Comparison of ENCODE assay signal across 8 cellular contexts in the genomic region with DNA sequence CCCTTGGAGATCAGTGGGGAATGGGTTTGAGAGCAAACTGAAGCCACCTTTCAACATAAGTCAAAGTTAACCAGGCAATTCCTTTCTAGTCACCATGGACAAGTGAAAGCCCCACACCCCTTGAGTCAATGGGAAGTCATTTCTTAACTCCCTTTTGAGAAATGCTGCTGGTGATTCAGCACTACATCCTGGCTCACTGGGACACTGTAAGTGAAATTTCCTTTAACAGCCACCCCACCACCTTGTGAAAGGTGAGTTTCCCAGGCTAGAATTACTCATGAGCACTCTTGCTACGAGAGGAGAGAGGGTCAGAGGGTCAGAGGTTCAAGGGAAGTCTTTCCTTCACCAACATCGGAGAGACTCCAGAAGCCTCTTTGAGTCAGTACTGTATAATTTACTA.
DNase-seq lines count a peak whose midpoint lies in the region; ATAC-seq and TF ChIP-seq lines count a peak whose summit lies in the region.

No MANE protein-coding gene starts in this region.

- intact Hi-C loops in activated CD4-positive, alpha-beta T cell treated with anti-CD3 and anti-CD28 coated beads, Interleukin-2, amount 10 ng/mL, durations not matched to agents 24 days and 14 days (cut with micrococcal nuclease): no loop called here

- H3K36me3 ChIP-seq in neutrophil: no peaks in the 10 kb centered on the region

- H3K4me3 Mint-ChIP-seq in activated CD4-positive, alpha-beta T cell treated with anti-CD3 and anti-CD28 coated beads, Interleukin-2, amount 10 ng/mL, durations not matched to agents 24 days and 14 days: no peak overlapping the region

- no peak for TF ChIP-seq CTCF in neutrophil (IDR thresholded peaks at IDR 0.05)

- H3K4me3 ChIP-seq in neutrophil (ENCODE audit: low read depth in 1 of 2, low read length in 1 of 2): peak overlapping the region; percentile 9 to 35

- peak; percentile 82 for ATAC-seq in HG02870 (IDR thresholded peaks at IDR 0.05; ENCODE audit: unreplicated experiment)

- no peak overlapping the region for H3K27ac Mint-ChIP-seq in activated CD4-positive, alpha-beta T cell treated with anti-CD3 and anti-CD28 coated beads, Interleukin-2, amount 10 ng/mL, durations not matched to agents 24 days and 14 days

- no peaks in the 10 kb centered on the region for H3K36me3 Mint-ChIP-seq in activated CD4-positive, alpha-beta T cell treated with anti-CD3 and anti-CD28 coated beads, Interleukin-2, amount 10 ng/mL, durations not matched to agents 24 days and 14 days (ENCODE audit: low read depth)

- H3K27ac ChIP-seq in neutrophil: peak overlapping the region; percentile 92

- H3K4me1 ChIP-seq in neutrophil (ENCODE audit: control insufficient read depth in 1 of 2, insufficient read depth in 1 of 2, low read depth in 1 of 2, low read length in 1 of 2): peaks cover 55 to 59% of the 10 kb centered on the region in 2 experiments

- DNase-seq in NOMO-1 (lab: John Stamatoyannopoulos, UW; ENCODE audit: unreplicated experiment in 2 of 2) (peak; percentile 34 to 53), NOMO-1 treated with dmso at 0.1 percent for 144 hours (lab: John Stamatoyannopoulos, UW; ENCODE audit: unreplicated experiment) (no peak), SW 1271 (lab: John Stamatoyannopoulos, UW) (peak; percentile 22 to 45), cerebellar nuclear complex (lab: John Stamatoyannopoulos, UW) (no peak), DMS 273 (lab: John Stamatoyannopoulos, UW; ENCODE audit: unreplicated experiment) (no peak)
- no peak for DNase-seq in activated CD4-positive, alpha-beta T cell treated with anti-CD3 and anti-CD28 coated beads, Interleukin-2, amount 10 ng/mL, durations not matched to agents 24 days and 14 days

- H3K27me3 Mint-ChIP-seq in activated CD4-positive, alpha-beta T cell treated with anti-CD3 and anti-CD28 coated beads, Interleukin-2, amount 10 ng/mL, durations not matched to agents 24 days and 14 days: no peaks in the 10 kb centered on the region

- no peaks in the 10 kb centered on the region for H3K4me1 Mint-ChIP-seq in activated CD4-positive, alpha-beta T cell treated with anti-CD3 and anti-CD28 coated beads, Interleukin-2, amount 10 ng/mL, durations not matched to agents 24 days and 14 days

- no peaks in the 10 kb centered on the region for H3K9me3 Mint-ChIP-seq in activated CD4-positive, alpha-beta T cell treated with anti-CD3 and anti-CD28 coated beads, Interleukin-2, amount 10 ng/mL, durations not matched to agents 24 days and 14 days

- H3K9me3 ChIP-seq in neutrophil: no peaks in the 10 kb centered on the region

- H3K27me3 ChIP-seq in neutrophil: no peaks in the 10 kb centered on the region

Comparison
In these comparisons a context has a peak if more than half of its experiments do, and no peak if none do; other contexts are left out.
1. DNase-seq: peak in NOMO-1 (2 of 2) and SW 1271 (2 of 2); none in NOMO-1 treated with dmso at 0.1 percent for 144 hours (single experiment), activated CD4-positive, alpha-beta T cell treated with anti-CD3 and anti-CD28 coated beads, Interleukin-2, amount 10 ng/mL, durations not matched to agents 24 days and 14 days (single experiment), cerebellar nuclear complex (0 of 2) and DMS 273 (single experiment).